8 cellular contexts compared by ENCODE assay signal in genomic region chr3:5011555-5012256, GRCh38. TPM values are rescaled to one million over a fixed set of nuclear protein-coding genes. Genes with fewer than 3 reads are reported as not detected.
DNase-seq lines count a peak whose midpoint lies in the region; ATAC-seq and TF ChIP-seq lines count a peak whose summit lies in the region.

No MANE protein-coding gene starts in this region.

- H3K4me1 Mint-ChIP-seq in Caco-2 (ENCODE audit: low read depth, unreplicated experiment): peaks cover 18% of the 10 kb centered on the region

- peaks cover 5% of the 10 kb centered on the region for H3K36me3 Mint-ChIP-seq in Caco-2 (ENCODE audit: insufficient read depth, unreplicated experiment)

- no peak overlapping the region for H3K4me3 Mint-ChIP-seq in Caco-2 (ENCODE audit: unreplicated experiment)

- TF ChIP-seq CTCF in left ventricle myocardium inferior (IDR thresholded peaks at IDR 0.05; ENCODE audit: borderline replicate concordance) (no peak), Caco-2 (IDR thresholded peaks at IDR 0.05; ENCODE audit: insufficient read depth in 1 of 2, low read depth in 1 of 2, low read length in 1 of 2, severe bottlenecking in 1 of 2, unreplicated experiment in 1 of 2) (no peak), brain microvascular endothelial cell (IDR thresholded peaks at IDR 0.05; ENCODE audit: low read depth, low read length, missing control alignments) (no peak)

- H3K27ac ChIP-seq in left ventricle myocardium inferior (replicated peaks) (no peak overlapping the region), brain microvascular endothelial cell (no peak overlapping the region)

- no peak overlapping the region for H3K27ac Mint-ChIP-seq in Caco-2 (ENCODE audit: unreplicated experiment)

- BruUV-seq in Caco-2 (replicated peaks; lab: Mats Ljungman, UMichigan): no TSS peak

- H3K9me3 Mint-ChIP-seq in Caco-2 (ENCODE audit: unreplicated experiment): no peaks in the 10 kb centered on the region

- no peaks in the 10 kb centered on the region for H3K36me3 ChIP-seq in left ventricle myocardium inferior
- H3K36me3 ChIP-seq in Caco-2 (ENCODE audit: control insufficient read depth, insufficient read depth, low read length): no peaks in the 10 kb centered on the region
- H3K36me3 ChIP-seq in brain microvascular endothelial cell (replicated peaks): no peaks in the 10 kb centered on the region

- CTCF ChIA-PET in Caco-2 (lab: Charles Lee): no interaction called here

- DNase-seq in Right ventricle myocardium superior (peak; percentile 46), left ventricle myocardium inferior (no peak), UCSD-AML1 (lab: John Stamatoyannopoulos, UW; ENCODE audit: unreplicated experiment) (peak; percentile 72), NCI-H146 (lab: John Stamatoyannopoulos, UW) (no peak), Caco-2 (no peak), NCI-H2081 (lab: John Stamatoyannopoulos, UW) (no peak), brain microvascular endothelial cell (no peak)

- no peaks in the 10 kb centered on the region for H3K27me3 Mint-ChIP-seq in Caco-2 (ENCODE audit: insufficient read depth, unreplicated experiment)

- intact Hi-C loops in Right ventricle myocardium superior (cut with DNase I) (no loop called here), left ventricle myocardium inferior (cut with micrococcal nuclease) (no loop called here), Caco-2 (cut with micrococcal nuclease; ENCODE audit: unreplicated experiment) (no loop called here)

- ATAC-seq in Right ventricle myocardium superior (ENCODE audit: poor library complexity): peak; percentile 13
- ATAC-seq in HG03060 (IDR thresholded peaks at IDR 0.05; ENCODE audit: low read depth, unreplicated experiment): peak; percentile 28

- no peak overlapping the region for H3K4me3 ChIP-seq in left ventricle myocardium inferior
- no peak overlapping the region for H3K4me3 ChIP-seq in Caco-2 (ENCODE audit: low read depth, low read length)
- no peak overlapping the region for H3K4me3 ChIP-seq in brain microvascular endothelial cell (ENCODE audit: low read depth, low read length)

- POLR2A ChIA-PET in Caco-2 (lab: Charles Lee): no interaction called here

- H3K9me3 ChIP-seq in left ventricle myocardium inferior (replicated peaks) (no peaks in the 10 kb centered on the region), Caco-2 (no peaks in the 10 kb centered on the region)

- H3K27me3 ChIP-seq in left ventricle myocardium inferior (ENCODE audit: low read depth) (no peaks in the 10 kb centered on the region), Caco-2 (replicated peaks; ENCODE audit: control insufficient read depth, insufficient read depth, low read length) (no peaks in the 10 kb centered on the region), brain microvascular endothelial cell (replicated peaks) (no peaks in the 10 kb centered on the region)

- in situ Hi-C loops in brain microvascular endothelial cell (cut with HindIII; ENCODE audit: low pct_ligation_motif_present, low sequenced_read_pairs): no loop called here

- H3K4me1 ChIP-seq in left ventricle myocardium inferior: peaks cover 32% of the 10 kb centered on the region
- H3K4me1 ChIP-seq in Caco-2: peaks cover 14% of the 10 kb centered on the region

RNA-seq across cellular contexts. Expression of gene BHLHE40, which starts 32.5 kb away (rescaled TPM):
- 22.8 TPM for total RNA-seq in Right ventricle myocardium superior
- total RNA-seq in left ventricle myocardium inferior: 33.9 TPM
- total RNA-seq in Caco-2 (2022): 8.5 and 8.7 TPM in 2 replicates

Comparison
In these comparisons a context has a peak if more than half of its experiments do, and no peak if none do; other contexts are left out.
1. DNase-seq: peak in Right ventricle myocardium superior (single experiment) and UCSD-AML1 (single experiment); none in left ventricle myocardium inferior (single experiment), NCI-H146 (single experiment), Caco-2 (0 of 2), NCI-H2081 (0 of 2) and brain microvascular endothelial cell (single experiment).